27 cellular contexts compared by ENCODE assay signal in the genomic region with DNA sequence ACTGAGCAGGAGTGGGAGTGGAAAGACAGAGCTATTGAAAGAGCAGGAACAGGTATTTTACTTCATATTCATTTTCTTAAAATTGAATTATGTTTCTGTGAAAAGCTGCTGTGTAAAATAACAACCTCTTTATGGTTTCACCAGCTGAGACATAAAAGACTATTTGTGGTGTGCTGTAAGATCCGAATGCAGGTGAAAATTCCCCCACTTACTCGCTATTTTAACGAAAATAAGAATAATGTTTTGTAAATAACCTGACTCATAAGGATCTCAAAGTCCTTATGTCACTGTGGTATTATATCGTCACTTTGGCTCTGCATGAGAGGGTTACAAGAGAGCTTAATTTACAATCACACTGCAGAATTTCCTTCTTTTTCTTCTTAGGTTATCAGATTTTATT.
"Had no signal": no experiment of that assay in that cellular context is flagged by ENCODE, and none has a peak within 500 bp of the region (broad histone marks: within the 10 kb centered on the region; RNA-seq: fewer than 3 reads in every experiment).

No MANE protein-coding gene starts in this region.

- H3K4me3 Mint-ChIP-seq: immature natural killer cell; naive thymus-derived CD4-positive, alpha-beta T cell; natural killer cell treated with Interleukin-12 subunit alpha and Interleukin-12 subunit beta and Interleukin-15 and Interleukin-18, amount 100 ng/mL, for 72 hours; stimulated activated memory B cell treated with anti-CD40 and anti-IgM and Interleukin-4, amounts not matched to agents 10 μg/mL and 1 μg/mL and 100 μg/mL, for 72 hours; stimulated activated naive CD8-positive, alpha-beta T cell treated with anti-CD3 and anti-CD28 coated beads, Interleukin-15, amount 100 ng/mL, for 72 hours had no signal

- H3K36me3 Mint-ChIP-seq: immature natural killer cell; naive thymus-derived CD4-positive, alpha-beta T cell; natural killer cell treated with Interleukin-12 subunit alpha and Interleukin-12 subunit beta and Interleukin-15 and Interleukin-18, amount 100 ng/mL, for 72 hours; stimulated activated memory B cell treated with anti-CD40 and anti-IgM and Interleukin-4, amounts not matched to agents 10 μg/mL and 1 μg/mL and 100 μg/mL, for 72 hours had no signal

- H3K27ac Mint-ChIP-seq: immature natural killer cell; naive thymus-derived CD4-positive, alpha-beta T cell; natural killer cell treated with Interleukin-12 subunit alpha and Interleukin-12 subunit beta and Interleukin-15 and Interleukin-18, amount 100 ng/mL, for 72 hours; progenitor cell of endocrine pancreas; stimulated activated memory B cell treated with anti-CD40 and anti-IgM and Interleukin-4, amounts not matched to agents 10 μg/mL and 1 μg/mL and 100 μg/mL, for 72 hours; stimulated activated naive CD8-positive, alpha-beta T cell treated with anti-CD3 and anti-CD28 coated beads, Interleukin-15, amount 100 ng/mL, for 72 hours had no signal

- ATAC-seq: left colon; left lung; lower lobe of right lung; mucosa of descending colon; naive thymus-derived CD4-positive, alpha-beta T cell; natural killer cell treated with Interleukin-12 subunit alpha and Interleukin-12 subunit beta and Interleukin-15 and Interleukin-18, amount 100 ng/mL, for 72 hours; right lobe of liver; stimulated activated memory B cell treated with anti-CD40 and anti-IgM and Interleukin-4, amounts not matched to agents 10 μg/mL and 1 μg/mL and 100 μg/mL, for 72 hours; stimulated activated naive CD8-positive, alpha-beta T cell treated with anti-CD3 and anti-CD28 coated beads, Interleukin-15, amount 100 ng/mL, for 72 hours had no signal

- H3K36me3 ChIP-seq: left lung, lower lobe of right lung, ovary, right atrium auricular region, right lobe of liver, tibial nerve, upper lobe of left lung, vagina had no signal

- H3K27me3 Mint-ChIP-seq: natural killer cell treated with Interleukin-12 subunit alpha and Interleukin-12 subunit beta and Interleukin-15 and Interleukin-18, amount 100 ng/mL, for 72 hours; progenitor cell of endocrine pancreas; stimulated activated memory B cell treated with anti-CD40 and anti-IgM and Interleukin-4, amounts not matched to agents 10 μg/mL and 1 μg/mL and 100 μg/mL, for 72 hours; stimulated activated naive CD8-positive, alpha-beta T cell treated with anti-CD3 and anti-CD28 coated beads, Interleukin-15, amount 100 ng/mL, for 72 hours had no signal

- H3K4me3 ChIP-seq: left lung, lower lobe of right lung, mucosa of descending colon, ovary, right atrium auricular region, right lobe of liver, smooth muscle cell, tibial nerve, upper lobe of left lung, vagina had no signal

- H3K27ac ChIP-seq: left lung, lower lobe of right lung, ovary, right atrium auricular region, right lobe of liver, tibial nerve, upper lobe of left lung, vagina had no signal

- H3K9me3 Mint-ChIP-seq: natural killer cell treated with Interleukin-12 subunit alpha and Interleukin-12 subunit beta and Interleukin-15 and Interleukin-18, amount 100 ng/mL, for 72 hours; stimulated activated memory B cell treated with anti-CD40 and anti-IgM and Interleukin-4, amounts not matched to agents 10 μg/mL and 1 μg/mL and 100 μg/mL, for 72 hours; stimulated activated naive CD8-positive, alpha-beta T cell treated with anti-CD3 and anti-CD28 coated beads, Interleukin-15, amount 100 ng/mL, for 72 hours had no signal

- FAIRE-seq: islet of Langerhans, kidney had no signal

- H3K9me3 ChIP-seq: left lung, lower lobe of right lung, mucosa of descending colon, ovary, right atrium auricular region, right lobe of liver, tibial nerve, upper lobe of left lung, vagina had no signal

- H3K4me1 Mint-ChIP-seq: immature natural killer cell; naive thymus-derived CD4-positive, alpha-beta T cell; stimulated activated memory B cell treated with anti-CD40 and anti-IgM and Interleukin-4, amounts not matched to agents 10 μg/mL and 1 μg/mL and 100 μg/mL, for 72 hours; stimulated activated naive CD8-positive, alpha-beta T cell treated with anti-CD3 and anti-CD28 coated beads, Interleukin-15, amount 100 ng/mL, for 72 hours had no signal

- H3K4me1 ChIP-seq: left lung, right lobe of liver, vagina had no signal

- H3K27me3 ChIP-seq: left lung, ovary, right atrium auricular region, right lobe of liver, tibial nerve, upper lobe of left lung, vagina had no signal

- DNase-seq: immature natural killer cell; kidney; left colon; left lung; lower lobe of right lung; mesendoderm; midbrain; mucosa of descending colon; naive thymus-derived CD4-positive, alpha-beta T cell; ovary; right lobe of liver; stimulated activated CD4-positive, alpha-beta T cell treated with anti-CD3 and anti-CD28 coated beads, Interleukin-1b, Interleukin-23, amount 100 ng/mL, for 48 hours; stimulated activated CD4-positive, alpha-beta T cell treated with anti-CD3 and anti-CD28 coated beads, Interleukin-2, amount 100 ng/mL, for 48 hours; stimulated activated CD4-positive, alpha-beta T cell treated with anti-CD3 and anti-CD28 coated beads, Interleukin-4, amount 100 ng/mL, for 4 hours; stimulated activated CD8-positive, alpha-beta memory T cell treated with anti-CD3 and anti-CD28 coated beads, Interleukin-4, amount 100 ng/mL, for 48 hours; stimulated activated naive CD4-positive, alpha-beta T cell treated with Interleukin-2 at 50 U/mL for 16 hours; stimulated activated naive CD8-positive, alpha-beta T cell treated with anti-CD3 and anti-CD28 coated beads, Interleukin-15, amount 100 ng/mL, for 72 hours; substantia nigra; upper lobe of left lung had no signal

- H3K4me2 ChIP-seq: smooth muscle cell had no signal
